In genomic region chr20:23856226-23856625, GRCh38 we compare ENCODE assay signal across 2 cellular contexts.
TF ChIP-seq lines count a peak whose summit lies in the region.

No MANE protein-coding gene starts in this region.

TF ChIP-seq in HepG2, 621 proteins besides CTCF, POLR2A, EP300 and RAD21:
- TF ChIP-seq MATR3 (CRISPR knock-in tag; IDR thresholded peaks at IDR 0.05), result no peak
- TF ChIP-seq, protein P1, sequence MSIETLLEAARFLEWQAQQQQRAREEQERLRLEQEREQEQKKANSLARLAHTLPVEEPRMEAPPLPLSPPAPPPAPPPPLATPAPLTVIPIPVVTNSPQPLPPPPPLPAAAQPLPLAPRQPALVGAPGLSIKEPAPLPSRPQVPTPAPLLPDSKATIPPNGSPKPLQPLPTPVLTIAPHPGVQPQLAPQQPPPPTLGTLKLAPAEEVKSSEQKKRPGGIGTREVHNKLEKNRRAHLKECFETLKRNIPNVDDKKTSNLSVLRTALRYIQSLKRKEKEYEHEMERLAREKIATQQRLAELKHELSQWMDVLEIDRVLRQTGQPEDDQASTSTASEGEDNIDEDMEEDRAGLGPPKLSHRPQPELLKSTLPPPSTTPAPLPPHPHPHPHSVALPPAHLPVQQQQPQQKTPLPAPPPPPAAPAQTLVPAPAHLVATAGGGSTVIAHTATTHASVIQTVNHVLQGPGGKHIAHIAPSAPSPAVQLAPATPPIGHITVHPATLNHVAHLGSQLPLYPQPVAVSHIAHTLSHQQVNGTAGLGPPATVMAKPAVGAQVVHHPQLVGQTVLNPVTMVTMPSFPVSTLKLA (IDR thresholded peaks at IDR 0.05), result peak; percentile 94

TF ChIP-seq in H1, 55 proteins besides CTCF, POLR2A, EP300 and RAD21:
- no peak for TF ChIP-seq TAF1 (IDR thresholded peaks at IDR 0.05; ENCODE audit: low read depth, low read length)
- no peak for TF ChIP-seq CBX8 (IDR thresholded peaks at IDR 0.05; ENCODE audit: borderline replicate concordance, low read depth, low read length)
- TF ChIP-seq E2F6 (IDR thresholded peaks at IDR 0.05), result no peak
- TF ChIP-seq RNF2 (IDR thresholded peaks at IDR 0.05; ENCODE audit: borderline replicate concordance, low read depth, low read length, missing control alignments, poor library complexity, severe bottlenecking), result no peak
- TF ChIP-seq SIX5 (IDR thresholded peaks at IDR 0.05; ENCODE audit: low read depth, low read length), result no peak
- no peak for TF ChIP-seq TAF7 (optimal IDR thresholded peaks at IDR 0.05; ENCODE audit: borderline replicate concordance, low read depth, low read length)
- TF ChIP-seq GABPA (IDR thresholded peaks at IDR 0.05; ENCODE audit: borderline replicate concordance, insufficient read depth, low read length), result no peak
- no peak for TF ChIP-seq PHF8 (conservative IDR thresholded peaks at IDR 0.05; ENCODE audit: low read depth, low read length)
TF ChIP-seq in H1: peak in this region for 0.
